ENCODE assay signal across 1 cellular context in the genomic region with DNA sequence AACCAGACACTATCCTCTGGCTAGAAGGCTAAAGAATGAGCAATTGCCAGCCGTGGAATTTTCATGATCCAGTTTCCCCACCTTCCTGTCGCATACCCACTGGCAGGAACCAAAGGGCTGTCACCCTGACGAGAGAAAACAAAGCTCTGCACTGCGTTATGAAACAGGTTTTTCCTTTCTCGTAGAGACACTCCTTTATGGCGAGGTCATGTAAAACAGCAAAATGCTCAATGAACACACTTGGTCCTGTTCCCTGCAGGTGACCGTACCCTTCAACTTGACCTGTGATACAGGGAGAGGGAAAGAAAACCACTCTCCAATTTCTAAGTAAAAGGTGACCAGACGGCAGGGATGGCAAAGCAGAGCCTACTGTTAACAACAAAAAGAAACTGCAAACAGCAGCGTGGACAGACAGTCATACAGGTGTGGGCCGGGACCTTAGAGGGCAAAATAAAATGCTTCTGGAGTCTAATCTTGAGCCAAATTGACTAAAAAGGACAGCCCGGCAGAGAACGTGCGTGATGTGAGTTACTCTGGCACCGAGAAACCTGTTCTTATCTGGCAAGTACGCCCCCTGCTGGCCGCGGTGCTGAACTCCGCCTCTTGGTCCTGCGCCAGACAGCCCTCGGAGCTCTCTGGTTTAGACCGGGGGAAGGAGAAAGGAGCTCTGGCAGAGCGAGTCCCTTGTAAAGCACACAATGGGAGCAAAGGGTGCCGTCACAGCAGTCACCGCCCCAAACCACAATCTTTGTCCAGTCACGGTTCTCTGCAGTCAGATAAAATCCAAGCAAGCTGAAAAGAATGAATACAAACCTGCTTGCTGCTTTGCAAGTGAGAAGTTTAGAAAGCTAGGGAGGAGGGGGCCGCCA.
TF ChIP-seq lines count a peak whose summit lies in the region.

No MANE protein-coding gene starts in this region.

TF ChIP-seq in HepG2, 621 proteins besides CTCF, POLR2A, EP300 and RAD21 (continued from another document and continues in another):
- TF ChIP-seq, protein P1, sequence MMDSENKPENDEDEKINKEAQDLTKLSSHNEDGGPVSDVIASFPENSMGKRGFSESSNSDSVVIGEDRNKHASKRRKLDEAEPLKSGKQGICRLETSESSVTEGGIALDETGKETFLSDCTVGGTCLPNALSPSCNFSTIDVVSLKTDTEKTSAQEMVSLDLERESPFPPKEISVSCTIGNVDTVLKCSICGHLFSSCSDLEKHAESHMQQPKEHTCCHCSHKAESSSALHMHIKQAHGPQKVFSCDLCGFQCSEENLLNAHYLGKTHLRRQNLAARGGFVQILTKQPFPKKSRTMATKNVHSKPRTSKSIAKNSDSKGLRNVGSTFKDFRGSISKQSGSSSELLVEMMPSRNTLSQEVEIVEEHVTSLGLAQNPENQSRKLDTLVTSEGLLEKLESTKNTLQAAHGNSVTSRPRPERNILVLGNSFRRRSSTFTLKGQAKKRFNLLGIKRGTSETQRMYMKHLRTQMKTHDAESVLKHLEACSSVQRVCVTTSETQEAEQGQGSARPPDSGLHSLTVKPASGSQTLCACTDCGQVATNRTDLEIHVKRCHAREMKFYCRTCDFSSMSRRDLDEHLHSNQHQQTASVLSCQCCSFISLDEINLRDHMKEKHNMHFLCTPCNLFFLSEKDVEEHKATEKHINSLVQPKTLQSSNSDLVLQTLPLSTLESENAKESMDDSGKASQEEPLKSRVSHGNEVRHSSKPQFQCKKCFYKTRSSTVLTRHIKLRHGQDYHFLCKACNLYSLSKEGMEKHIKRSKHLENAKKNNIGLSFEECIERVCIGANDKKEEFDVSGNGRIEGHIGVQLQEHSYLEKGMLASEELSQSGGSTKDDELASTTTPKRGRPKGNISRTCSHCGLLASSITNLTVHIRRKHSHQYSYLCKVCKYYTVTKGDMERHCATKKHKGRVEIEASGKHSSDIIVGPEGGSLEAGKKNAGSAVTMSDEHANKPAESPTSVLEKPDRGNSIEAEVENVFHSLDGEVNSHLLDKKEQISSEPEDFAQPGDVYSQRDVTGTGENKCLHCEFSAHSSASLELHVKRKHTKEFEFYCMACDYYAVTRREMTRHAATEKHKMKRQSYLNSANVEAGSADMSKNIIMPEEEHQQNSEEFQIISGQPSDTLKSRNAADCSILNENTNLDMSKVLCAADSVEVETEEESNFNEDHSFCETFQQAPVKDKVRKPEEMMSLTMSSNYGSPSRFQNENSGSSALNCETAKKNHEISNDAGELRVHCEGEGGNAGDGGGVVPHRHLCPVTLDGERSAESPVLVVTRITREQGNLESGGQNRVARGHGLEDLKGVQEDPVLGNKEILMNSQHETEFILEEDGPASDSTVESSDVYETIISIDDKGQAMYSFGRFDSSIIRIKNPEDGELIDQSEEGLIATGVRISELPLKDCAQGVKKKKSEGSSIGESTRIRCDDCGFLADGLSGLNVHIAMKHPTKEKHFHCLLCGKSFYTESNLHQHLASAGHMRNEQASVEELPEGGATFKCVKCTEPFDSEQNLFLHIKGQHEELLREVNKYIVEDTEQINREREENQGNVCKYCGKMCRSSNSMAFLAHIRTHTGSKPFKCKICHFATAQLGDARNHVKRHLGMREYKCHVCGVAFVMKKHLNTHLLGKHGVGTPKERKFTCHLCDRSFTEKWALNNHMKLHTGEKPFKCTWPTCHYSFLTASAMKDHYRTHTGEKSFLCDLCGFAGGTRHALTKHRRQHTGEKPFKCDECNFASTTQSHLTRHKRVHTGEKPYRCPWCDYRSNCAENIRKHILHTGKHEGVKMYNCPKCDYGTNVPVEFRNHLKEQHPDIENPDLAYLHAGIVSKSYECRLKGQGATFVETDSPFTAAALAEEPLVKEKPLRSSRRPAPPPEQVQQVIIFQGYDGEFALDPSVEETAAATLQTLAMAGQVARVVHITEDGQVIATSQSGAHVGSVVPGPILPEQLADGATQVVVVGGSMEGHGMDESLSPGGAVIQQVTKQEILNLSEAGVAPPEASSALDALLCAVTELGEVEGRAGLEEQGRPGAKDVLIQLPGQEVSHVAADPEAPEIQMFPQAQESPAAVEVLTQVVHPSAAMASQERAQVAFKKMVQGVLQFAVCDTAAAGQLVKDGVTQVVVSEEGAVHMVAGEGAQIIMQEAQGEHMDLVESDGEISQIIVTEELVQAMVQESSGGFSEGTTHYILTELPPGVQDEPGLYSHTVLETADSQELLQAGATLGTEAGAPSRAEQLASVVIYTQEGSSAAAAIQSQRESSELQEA (CRISPR knock-in tag; IDR thresholded peaks at IDR 0.05; ENCODE audit: not compliant biosample characterization) = no peak
- TF ChIP-seq ZNF766 (CRISPR knock-in tag; IDR thresholded peaks at IDR 0.05; ENCODE audit: borderline replicate concordance) (0 out of 2 replicates have a peak, but pooled peaks have one; percentile 53), ZNF614 (CRISPR knock-in tag; IDR thresholded peaks at IDR 0.05; ENCODE audit: borderline replicate concordance) (no peak), SMYD3 (CRISPR knock-in tag; IDR thresholded peaks at IDR 0.05) (no peak), HNRNPL (IDR thresholded peaks at IDR 0.05; ENCODE audit: low read depth, low read length) (no peak), AGO2 (optimal IDR thresholded peaks at IDR 0.05; ENCODE audit: low read depth, low read length) (no peak), FOXC1 (CRISPR knock-in tag; IDR thresholded peaks at IDR 0.05; ENCODE audit: borderline replicate concordance) (0 out of 2 replicates have a peak, but pooled peaks have one; percentile 40), ZNF777 (CRISPR knock-in tag; IDR thresholded peaks at IDR 0.05) (peak; percentile 85), SCMH1 (CRISPR knock-in tag; IDR thresholded peaks at IDR 0.05; ENCODE audit: borderline replicate concordance) (no peak), CBFB (CRISPR knock-in tag; IDR thresholded peaks at IDR 0.05) (0 out of 2 replicates have a peak, but pooled peaks have one; percentile 20), THAP11 (CRISPR knock-in tag; IDR thresholded peaks at IDR 0.05) (peak; percentile 27; the same call in 1 of the 2 replicates)
- TF ChIP-seq, protein P2, sequence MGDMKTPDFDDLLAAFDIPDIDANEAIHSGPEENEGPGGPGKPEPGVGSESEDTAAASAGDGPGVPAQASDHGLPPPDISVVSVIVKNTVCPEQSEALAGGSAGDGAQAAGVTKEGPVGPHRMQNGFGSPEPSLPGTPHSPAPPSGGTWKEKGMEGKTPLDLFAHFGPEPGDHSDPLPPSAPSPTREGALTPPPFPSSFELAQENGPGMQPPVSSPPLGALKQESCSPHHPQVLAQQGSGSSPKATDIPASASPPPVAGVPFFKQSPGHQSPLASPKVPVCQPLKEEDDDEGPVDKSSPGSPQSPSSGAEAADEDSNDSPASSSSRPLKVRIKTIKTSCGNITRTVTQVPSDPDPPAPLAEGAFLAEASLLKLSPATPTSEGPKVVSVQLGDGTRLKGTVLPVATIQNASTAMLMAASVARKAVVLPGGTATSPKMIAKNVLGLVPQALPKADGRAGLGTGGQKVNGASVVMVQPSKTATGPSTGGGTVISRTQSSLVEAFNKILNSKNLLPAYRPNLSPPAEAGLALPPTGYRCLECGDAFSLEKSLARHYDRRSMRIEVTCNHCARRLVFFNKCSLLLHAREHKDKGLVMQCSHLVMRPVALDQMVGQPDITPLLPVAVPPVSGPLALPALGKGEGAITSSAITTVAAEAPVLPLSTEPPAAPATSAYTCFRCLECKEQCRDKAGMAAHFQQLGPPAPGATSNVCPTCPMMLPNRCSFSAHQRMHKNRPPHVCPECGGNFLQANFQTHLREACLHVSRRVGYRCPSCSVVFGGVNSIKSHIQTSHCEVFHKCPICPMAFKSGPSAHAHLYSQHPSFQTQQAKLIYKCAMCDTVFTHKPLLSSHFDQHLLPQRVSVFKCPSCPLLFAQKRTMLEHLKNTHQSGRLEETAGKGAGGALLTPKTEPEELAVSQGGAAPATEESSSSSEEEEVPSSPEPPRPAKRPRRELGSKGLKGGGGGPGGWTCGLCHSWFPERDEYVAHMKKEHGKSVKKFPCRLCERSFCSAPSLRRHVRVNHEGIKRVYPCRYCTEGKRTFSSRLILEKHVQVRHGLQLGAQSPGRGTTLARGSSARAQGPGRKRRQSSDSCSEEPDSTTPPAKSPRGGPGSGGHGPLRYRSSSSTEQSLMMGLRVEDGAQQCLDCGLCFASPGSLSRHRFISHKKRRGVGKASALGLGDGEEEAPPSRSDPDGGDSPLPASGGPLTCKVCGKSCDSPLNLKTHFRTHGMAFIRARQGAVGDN (CRISPR knock-in tag; IDR thresholded peaks at IDR 0.05) = 0 out of 2 replicates have a peak, but pooled peaks have one; percentile 37
- TF ChIP-seq, protein P3, sequence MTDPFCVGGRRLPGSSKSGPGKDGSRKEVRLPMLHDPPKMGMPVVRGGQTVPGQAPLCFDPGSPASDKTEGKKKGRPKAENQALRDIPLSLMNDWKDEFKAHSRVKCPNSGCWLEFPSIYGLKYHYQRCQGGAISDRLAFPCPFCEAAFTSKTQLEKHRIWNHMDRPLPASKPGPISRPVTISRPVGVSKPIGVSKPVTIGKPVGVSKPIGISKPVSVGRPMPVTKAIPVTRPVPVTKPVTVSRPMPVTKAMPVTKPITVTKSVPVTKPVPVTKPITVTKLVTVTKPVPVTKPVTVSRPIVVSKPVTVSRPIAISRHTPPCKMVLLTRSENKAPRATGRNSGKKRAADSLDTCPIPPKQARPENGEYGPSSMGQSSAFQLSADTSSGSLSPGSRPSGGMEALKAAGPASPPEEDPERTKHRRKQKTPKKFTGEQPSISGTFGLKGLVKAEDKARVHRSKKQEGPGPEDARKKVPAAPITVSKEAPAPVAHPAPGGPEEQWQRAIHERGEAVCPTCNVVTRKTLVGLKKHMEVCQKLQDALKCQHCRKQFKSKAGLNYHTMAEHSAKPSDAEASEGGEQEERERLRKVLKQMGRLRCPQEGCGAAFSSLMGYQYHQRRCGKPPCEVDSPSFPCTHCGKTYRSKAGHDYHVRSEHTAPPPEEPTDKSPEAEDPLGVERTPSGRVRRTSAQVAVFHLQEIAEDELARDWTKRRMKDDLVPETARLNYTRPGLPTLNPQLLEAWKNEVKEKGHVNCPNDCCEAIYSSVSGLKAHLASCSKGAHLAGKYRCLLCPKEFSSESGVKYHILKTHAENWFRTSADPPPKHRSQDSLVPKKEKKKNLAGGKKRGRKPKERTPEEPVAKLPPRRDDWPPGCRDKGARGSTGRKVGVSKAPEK (CRISPR knock-in tag; IDR thresholded peaks at IDR 0.05; ENCODE audit: borderline replicate concordance) = peak; percentile 77; the same call in 1 of the 2 replicates
- TF ChIP-seq, protein P4, sequence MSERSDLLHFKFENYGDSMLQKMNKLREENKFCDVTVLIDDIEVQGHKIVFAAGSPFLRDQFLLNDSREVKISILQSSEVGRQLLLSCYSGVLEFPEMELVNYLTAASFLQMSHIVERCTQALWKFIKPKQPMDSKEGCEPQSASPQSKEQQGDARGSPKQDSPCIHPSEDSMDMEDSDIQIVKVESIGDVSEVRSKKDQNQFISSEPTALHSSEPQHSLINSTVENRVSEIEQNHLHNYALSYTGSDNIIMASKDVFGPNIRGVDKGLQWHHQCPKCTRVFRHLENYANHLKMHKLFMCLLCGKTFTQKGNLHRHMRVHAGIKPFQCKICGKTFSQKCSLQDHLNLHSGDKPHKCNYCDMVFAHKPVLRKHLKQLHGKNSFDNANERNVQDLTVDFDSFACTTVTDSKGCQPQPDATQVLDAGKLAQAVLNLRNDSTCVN (CRISPR knock-in tag; IDR thresholded peaks at IDR 0.05; ENCODE audit: borderline replicate concordance) = 0 out of 2 replicates have a peak, but pooled peaks have one; percentile 23
- TF ChIP-seq, protein P5, sequence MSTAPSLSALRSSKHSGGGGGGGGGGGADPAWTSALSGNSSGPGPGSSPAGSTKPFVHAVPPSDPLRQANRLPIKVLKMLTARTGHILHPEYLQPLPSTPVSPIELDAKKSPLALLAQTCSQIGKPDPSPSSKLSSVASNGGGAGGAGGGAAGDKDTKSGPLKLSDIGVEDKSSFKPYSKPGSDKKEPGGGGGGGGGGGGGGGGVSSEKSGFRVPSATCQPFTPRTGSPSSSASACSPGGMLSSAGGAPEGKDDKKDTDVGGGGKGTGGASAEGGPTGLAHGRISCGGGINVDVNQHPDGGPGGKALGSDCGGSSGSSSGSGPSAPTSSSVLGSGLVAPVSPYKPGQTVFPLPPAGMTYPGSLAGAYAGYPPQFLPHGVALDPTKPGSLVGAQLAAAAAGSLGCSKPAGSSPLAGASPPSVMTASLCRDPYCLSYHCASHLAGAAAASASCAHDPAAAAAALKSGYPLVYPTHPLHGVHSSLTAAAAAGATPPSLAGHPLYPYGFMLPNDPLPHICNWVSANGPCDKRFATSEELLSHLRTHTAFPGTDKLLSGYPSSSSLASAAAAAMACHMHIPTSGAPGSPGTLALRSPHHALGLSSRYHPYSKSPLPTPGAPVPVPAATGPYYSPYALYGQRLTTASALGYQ (CRISPR knock-in tag; IDR thresholded peaks at IDR 0.05) = no peak
- TF ChIP-seq, protein P6, sequence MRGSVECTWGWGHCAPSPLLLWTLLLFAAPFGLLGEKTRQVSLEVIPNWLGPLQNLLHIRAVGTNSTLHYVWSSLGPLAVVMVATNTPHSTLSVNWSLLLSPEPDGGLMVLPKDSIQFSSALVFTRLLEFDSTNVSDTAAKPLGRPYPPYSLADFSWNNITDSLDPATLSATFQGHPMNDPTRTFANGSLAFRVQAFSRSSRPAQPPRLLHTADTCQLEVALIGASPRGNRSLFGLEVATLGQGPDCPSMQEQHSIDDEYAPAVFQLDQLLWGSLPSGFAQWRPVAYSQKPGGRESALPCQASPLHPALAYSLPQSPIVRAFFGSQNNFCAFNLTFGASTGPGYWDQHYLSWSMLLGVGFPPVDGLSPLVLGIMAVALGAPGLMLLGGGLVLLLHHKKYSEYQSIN (CRISPR knock-in tag; IDR thresholded peaks at IDR 0.05; ENCODE audit: borderline replicate concordance) = no peak
- TF ChIP-seq, protein P7, sequence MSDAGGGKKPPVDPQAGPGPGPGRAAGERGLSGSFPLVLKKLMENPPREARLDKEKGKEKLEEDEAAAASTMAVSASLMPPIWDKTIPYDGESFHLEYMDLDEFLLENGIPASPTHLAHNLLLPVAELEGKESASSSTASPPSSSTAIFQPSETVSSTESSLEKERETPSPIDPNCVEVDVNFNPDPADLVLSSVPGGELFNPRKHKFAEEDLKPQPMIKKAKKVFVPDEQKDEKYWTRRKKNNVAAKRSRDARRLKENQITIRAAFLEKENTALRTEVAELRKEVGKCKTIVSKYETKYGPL (CRISPR knock-in tag; IDR thresholded peaks at IDR 0.05) = no peak
- TF ChIP-seq, protein P8, sequence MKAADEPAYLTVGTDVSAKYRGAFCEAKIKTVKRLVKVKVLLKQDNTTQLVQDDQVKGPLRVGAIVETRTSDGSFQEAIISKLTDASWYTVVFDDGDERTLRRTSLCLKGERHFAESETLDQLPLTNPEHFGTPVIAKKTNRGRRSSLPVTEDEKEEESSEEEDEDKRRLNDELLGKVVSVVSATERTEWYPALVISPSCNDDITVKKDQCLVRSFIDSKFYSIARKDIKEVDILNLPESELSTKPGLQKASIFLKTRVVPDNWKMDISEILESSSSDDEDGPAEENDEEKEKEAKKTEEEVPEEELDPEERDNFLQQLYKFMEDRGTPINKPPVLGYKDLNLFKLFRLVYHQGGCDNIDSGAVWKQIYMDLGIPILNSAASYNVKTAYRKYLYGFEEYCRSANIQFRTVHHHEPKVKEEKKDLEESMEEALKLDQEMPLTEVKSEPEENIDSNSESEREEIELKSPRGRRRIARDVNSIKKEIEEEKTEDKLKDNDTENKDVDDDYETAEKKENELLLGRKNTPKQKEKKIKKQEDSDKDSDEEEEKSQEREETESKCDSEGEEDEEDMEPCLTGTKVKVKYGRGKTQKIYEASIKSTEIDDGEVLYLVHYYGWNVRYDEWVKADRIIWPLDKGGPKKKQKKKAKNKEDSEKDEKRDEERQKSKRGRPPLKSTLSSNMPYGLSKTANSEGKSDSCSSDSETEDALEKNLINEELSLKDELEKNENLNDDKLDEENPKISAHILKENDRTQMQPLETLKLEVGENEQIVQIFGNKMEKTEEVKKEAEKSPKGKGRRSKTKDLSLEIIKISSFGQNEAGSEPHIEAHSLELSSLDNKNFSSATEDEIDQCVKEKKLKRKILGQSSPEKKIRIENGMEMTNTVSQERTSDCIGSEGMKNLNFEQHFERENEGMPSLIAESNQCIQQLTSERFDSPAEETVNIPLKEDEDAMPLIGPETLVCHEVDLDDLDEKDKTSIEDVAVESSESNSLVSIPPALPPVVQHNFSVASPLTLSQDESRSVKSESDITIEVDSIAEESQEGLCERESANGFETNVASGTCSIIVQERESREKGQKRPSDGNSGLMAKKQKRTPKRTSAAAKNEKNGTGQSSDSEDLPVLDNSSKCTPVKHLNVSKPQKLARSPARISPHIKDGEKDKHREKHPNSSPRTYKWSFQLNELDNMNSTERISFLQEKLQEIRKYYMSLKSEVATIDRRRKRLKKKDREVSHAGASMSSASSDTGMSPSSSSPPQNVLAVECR (CRISPR knock-in tag; IDR thresholded peaks at IDR 0.05; ENCODE audit: borderline replicate concordance) = 0 out of 2 replicates have a peak, but pooled peaks have one; percentile 24
